In the genomic region with DNA sequence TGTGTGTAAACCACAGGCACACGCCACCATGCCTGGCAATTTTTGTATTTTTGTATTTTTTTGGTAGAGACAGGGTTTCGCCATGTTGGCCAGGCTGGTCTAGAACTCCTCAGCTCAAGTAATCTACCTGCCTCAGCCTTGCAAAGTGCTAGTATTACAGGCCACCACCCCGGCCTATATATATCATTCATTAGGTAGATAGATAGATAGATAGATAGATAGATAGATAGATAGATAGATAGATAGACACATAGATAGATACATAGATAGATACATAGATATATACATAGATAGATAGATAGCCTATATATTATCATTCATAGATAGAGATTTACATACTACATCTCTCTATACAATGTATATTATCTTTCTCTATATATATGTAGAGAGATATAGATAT, we compare ENCODE assay signal across 33 cellular contexts.
"Had no signal": no experiment of that assay in that cellular context is flagged by ENCODE, and none has a peak within 500 bp of the region (broad histone marks: within the 10 kb centered on the region; RNA-seq: fewer than 3 reads in every experiment).

No MANE protein-coding gene starts in this region.

- H3K27me3 ChIP-seq: MG63 had no signal

- H3K4me3 ChIP-seq: MG63 had no signal

- H3K27ac ChIP-seq: KMS-11 had no signal

- H3K9ac ChIP-seq: KMS-11 had no signal

- DNase-seq: Karpas-422, Kasumi-1, KG1, MG63, MM.1S, MV-4-11, NCI-H1048, NCI-H1092, NCI-H1092 treated with DMSO at 0.1 percent for 48 hours, NCI-H1105, NCI-H1417 treated with DMSO at 0.1 percent for 48 hours, NCI-H1436, NCI-H1436 treated with DMSO at 0.1 percent for 48 hours, NCI-H146, NCI-H1694, NCI-H1694 treated with DMSO at 0.1 percent for 48 hours, NCI-H187, NCI-H187 treated with DMSO at 0.1 percent for 48 hours, NCI-H1930, NCI-H2029, NCI-H2029 treated with DMSO at 0.1 percent for 48 hours, NCI-H2081, NCI-H2081 treated with DMSO at 0.1 percent for 48 hours, NCI-H2107, NCI-H2171, NCI-H2171 treated with DMSO at 0.1 percent for 48 hours, NCI-H2227 treated with DMSO at 0.1 percent for 48 hours, NCI-H226, NCI-H345, NCI-H446, NCI-H446 treated with DMSO at 0.1 percent for 48 hours, NCI-H510A had no signal

- H3K9me3 ChIP-seq: MG63 had no signal

- H3K4me2 ChIP-seq: KMS-11 had no signal
